21 cellular contexts compared by ENCODE assay signal in genomic region chr20:61659652-61660346, GRCh38.
"Had no signal": no experiment of that assay in that cellular context is flagged by ENCODE, and none has a peak within 500 bp of the region (broad histone marks: within the 10 kb centered on the region; RNA-seq: fewer than 3 reads in every experiment).

No MANE protein-coding gene starts in this region.

- H3K9me3 ChIP-seq: colonic mucosa, heart left ventricle, suprapubic skin, transverse colon, uterus had no signal

- H3K4me3 Mint-ChIP-seq: activated CD8-positive, alpha-beta T cell treated with anti-CD3 and anti-CD28 coated beads, Interleukin-2, amount 10 ng/mL, durations not matched to agents 7 days and 5 days; activated T-cell treated with anti-CD3 and anti-CD28 coated beads, Interleukin-2, amount 50 U/mL, for 24 hours; central memory CD8-positive, alpha-beta T cell; naive thymus-derived CD4-positive, alpha-beta T cell; stimulated activated naive CD8-positive, alpha-beta T cell treated with anti-CD3 and anti-CD28 coated beads, Interleukin-15, amount 100 ng/mL, for 72 hours had no signal

- H3K4me3 ChIP-seq: colonic mucosa, heart left ventricle, suprapubic skin, transverse colon, uterus had no signal

- H3K27me3 ChIP-seq: brain microvascular endothelial cell, colonic mucosa, suprapubic skin, transverse colon, uterus had no signal

- H3K27me3 Mint-ChIP-seq: stimulated activated naive CD8-positive, alpha-beta T cell treated with anti-CD3 and anti-CD28 coated beads, Interleukin-15, amount 100 ng/mL, for 72 hours had no signal

- ATAC-seq: activated CD8-positive, alpha-beta T cell treated with anti-CD3 and anti-CD28 coated beads, Interleukin-2, amount 10 ng/mL, durations not matched to agents 7 days and 5 days; naive thymus-derived CD4-positive, alpha-beta T cell; stimulated activated naive CD8-positive, alpha-beta T cell treated with anti-CD3 and anti-CD28 coated beads, Interleukin-15, amount 100 ng/mL, for 72 hours had no signal

- H3K4me1 ChIP-seq: colonic mucosa, transverse colon, uterus had no signal

- H3K36me3 Mint-ChIP-seq: naive thymus-derived CD4-positive, alpha-beta T cell had no signal

- H3K27ac Mint-ChIP-seq: activated CD8-positive, alpha-beta T cell treated with anti-CD3 and anti-CD28 coated beads, Interleukin-2, amount 10 ng/mL, durations not matched to agents 7 days and 5 days; activated T-cell treated with anti-CD3 and anti-CD28 coated beads, Interleukin-2, amount 50 U/mL, for 24 hours; activated T-helper 2 cell treated with anti-CD3 and anti-CD28 coated beads, Interferon-gamma antibody, Interleukin-2, Interleukin-4, amounts not matched to agents 10 μg/mL and 5 μg/mL and 100 μg/mL, durations not matched to agents 14 hours and 24 hours and 36 hours; naive thymus-derived CD4-positive, alpha-beta T cell had no signal

- H3K9me3 Mint-ChIP-seq: activated T-cell treated with anti-CD3 and anti-CD28 coated beads, Interleukin-2, amount 50 U/mL, for 24 hours; activated T-helper 2 cell treated with anti-CD3 and anti-CD28 coated beads, Interferon-gamma antibody, Interleukin-2, Interleukin-4, amounts not matched to agents 10 μg/mL and 5 μg/mL and 100 μg/mL, durations not matched to agents 14 hours and 24 hours and 36 hours; central memory CD8-positive, alpha-beta T cell; stimulated activated naive CD8-positive, alpha-beta T cell treated with anti-CD3 and anti-CD28 coated beads, Interleukin-15, amount 100 ng/mL, for 72 hours had no signal

- H3K4me1 Mint-ChIP-seq: central memory CD8-positive, alpha-beta T cell; naive thymus-derived CD4-positive, alpha-beta T cell; stimulated activated naive CD8-positive, alpha-beta T cell treated with anti-CD3 and anti-CD28 coated beads, Interleukin-15, amount 100 ng/mL, for 72 hours had no signal

- H3K36me3 ChIP-seq: brain microvascular endothelial cell, colonic mucosa, heart left ventricle, suprapubic skin, transverse colon, uterus had no signal

- DNase-seq: activated CD4-positive, alpha-beta T cell treated with anti-CD3 and anti-CD28 coated beads for 48 hours; activated CD4-positive, CD25-positive, alpha-beta regulatory T cell; activated CD8-positive, alpha-beta T cell treated with anti-CD3 and anti-CD28 coated beads, Interleukin-2, amount 10 ng/mL, durations not matched to agents 7 days and 5 days; activated naive CD4-positive, alpha-beta T cell treated with Interleukin-2 at 50 U/mL for 16 hours; activated T-cell treated with anti-CD3 and anti-CD28 coated beads, Interleukin-2, amount 50 U/mL, for 24 hours; brain microvascular endothelial cell; colonic mucosa; heart left ventricle; kidney glomerular epithelial cell; mesendoderm; naive thymus-derived CD4-positive, alpha-beta T cell; nucleus accumbens; retina; stimulated activated naive CD8-positive, alpha-beta T cell treated with anti-CD3 and anti-CD28 coated beads, Interleukin-15, amount 100 ng/mL, for 72 hours; T-helper 1 cell; T-helper 9 cell; transverse colon; uterus had no signal

- H3K27ac ChIP-seq: brain microvascular endothelial cell, colonic mucosa, heart left ventricle, suprapubic skin, transverse colon, uterus had no signal
